Comparison of ENCODE assay signal across 8 cellular contexts in the genomic region with DNA sequence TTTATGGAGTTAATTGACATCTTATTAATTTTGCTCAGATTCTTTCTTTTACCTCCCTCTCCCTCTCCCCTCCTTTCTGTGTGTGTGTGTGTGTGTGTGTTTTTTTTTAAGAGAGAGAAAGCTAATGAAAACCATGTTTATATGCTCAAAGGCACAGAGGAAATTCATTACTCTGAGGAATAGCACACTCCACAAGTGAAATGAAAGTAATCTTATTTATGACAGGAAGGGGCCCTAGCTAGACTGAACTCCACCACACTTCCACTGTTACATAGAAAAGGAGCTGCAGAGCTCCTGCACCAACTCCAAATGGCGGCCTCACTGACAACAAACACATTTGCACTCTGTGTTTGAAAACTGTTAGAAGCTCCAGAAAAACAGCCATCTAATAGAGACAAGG.
DNase-seq lines count a peak whose midpoint lies in the region; ATAC-seq and TF ChIP-seq lines count a peak whose summit lies in the region.

No MANE protein-coding gene starts in this region.

- DNase-seq in AG10803 (ENCODE audit: low read depth): peak; percentile 74
- DNase-seq in dermis blood vessel endothelial cell: peak; percentile 48
- no peak for DNase-seq in midbrain (lab: John Stamatoyannopoulos, UW)
- no peak for DNase-seq in NCI-H69 (lab: John Stamatoyannopoulos, UW)
- no peak for DNase-seq in activated effector memory CD4-positive, alpha-beta T cell treated with Interleukin-2 at 50 U/mL for 16 hours
- no peak for DNase-seq in nucleus accumbens (lab: John Stamatoyannopoulos, UW)

- H3K4me3 ChIP-seq in AG10803 (ENCODE audit: low read length): peak overlapping the region; percentile 21

- ATAC-seq in GM19351 (IDR thresholded peaks at IDR 0.05; ENCODE audit: unreplicated experiment) (peak; percentile 74), HG03521 (IDR thresholded peaks at IDR 0.05; ENCODE audit: unreplicated experiment) (peak; percentile 53)

- TF ChIP-seq CTCF in AG10803 (conservative IDR thresholded peaks at IDR 0.05; ENCODE audit: low read length): no peak

Comparison
In these comparisons a context has a peak if more than half of its experiments do, and no peak if none do; other contexts are left out.
1. DNase-seq: peak in AG10803 (single experiment) and dermis blood vessel endothelial cell (single experiment); none in midbrain (single experiment), NCI-H69 (single experiment), activated effector memory CD4-positive, alpha-beta T cell treated with Interleukin-2 at 50 U/mL for 16 hours (single experiment) and nucleus accumbens (0 of 56).